In genomic region chr20:18754030-18754659, GRCh38 we compare ENCODE assay signal across 10 cellular contexts. TPM values are rescaled to one million over a fixed set of nuclear protein-coding genes. Genes with fewer than 3 reads are reported as not detected.
DNase-seq lines count a peak whose midpoint lies in the region; ATAC-seq, FAIRE-seq and TF ChIP-seq lines count a peak whose summit lies in the region.
"Had no signal": no experiment of that assay in that cellular context is flagged by ENCODE, and none has a peak within 500 bp of the region (broad histone marks: within the 10 kb centered on the region; RNA-seq: fewer than 3 reads in every experiment).

No MANE protein-coding gene starts in this region.

- in situ Hi-C loops in GM13977 (cut with MboI; ENCODE audit: low pct_unique_long_range_greater_than_20kb, low sequenced_read_pairs, unreplicated experiment) = no loop called here

- H3F3A ChIP-seq in PC-3 (ENCODE audit: low read length, unreplicated experiment) = no peaks in the 10 kb centered on the region

- DNase-seq in GM13977 (ENCODE audit: low spot score) (peak; percentile 66), bronchial epithelial cell (ENCODE audit: low read depth) (no peak), midbrain (lab: John Stamatoyannopoulos, UW) (no peak), middle frontal gyrus (ENCODE audit: extremely low spot score, low spot score) (no peak), PC-3 (no peak), NCI-H1417 (lab: John Stamatoyannopoulos, UW) (no peak)
- DNase-seq: NCI-H526 treated with DMSO at 0.1 percent for 48 hours had no signal

- no peaks in the 10 kb centered on the region for H4K20me1 ChIP-seq in PC-3 (ENCODE audit: low read length)

- POLR2A ChIA-PET in PC-3 (lab: Charles Lee; ENCODE audit: unreplicated experiment) = no interaction called here

- no peaks in the 10 kb centered on the region for H3K27me3 ChIP-seq in bronchial epithelial cell (ENCODE audit: control insufficient read depth, insufficient read depth, low read length)
- no peaks in the 10 kb centered on the region for H3K27me3 ChIP-seq in PC-3 (ENCODE audit: low read length)

- no peak overlapping the region for H3K4me2 ChIP-seq in PC-3 (ENCODE audit: low read length)

- H3K79me2 ChIP-seq in PC-3 (ENCODE audit: low read length) = no peaks in the 10 kb centered on the region

- CTCF ChIA-PET in PC-3 (lab: Charles Lee) = no interaction called here

- ATAC-seq in GM21367 (IDR thresholded peaks at IDR 0.05; ENCODE audit: unreplicated experiment) = peak; percentile 97
- ATAC-seq in HG03108 (IDR thresholded peaks at IDR 0.05; ENCODE audit: unreplicated experiment) = peak; percentile 99
- no peak for ATAC-seq in PC-3

- intact Hi-C loops in PC-3 (cut with micrococcal nuclease) = no loop called here

- H3K4me1 ChIP-seq in PC-3 (ENCODE audit: insufficient read depth, low read length) = no peaks in the 10 kb centered on the region

- no peak overlapping the region for H3K9ac ChIP-seq in PC-3 (ENCODE audit: low read length)

- H3K9me2 ChIP-seq in PC-3 (replicated peaks; ENCODE audit: low read length) = no peaks in the 10 kb centered on the region

- TF ChIP-seq CTCF in GM13977 (IDR thresholded peaks at IDR 0.05; ENCODE audit: extremely low read depth, insufficient read depth, missing control alignments) (peak; percentile 10), bronchial epithelial cell (IDR thresholded peaks at IDR 0.05; ENCODE audit: insufficient read depth, low read length, severe bottlenecking) (no peak), PC-3 (conservative IDR thresholded peaks at IDR 0.05; ENCODE audit: low read depth, low read length) (no peak)

- BruUV-seq in PC-3 (replicated peaks; lab: Mats Ljungman, UMichigan) = no TSS peak

- H3K4me3 ChIP-seq in bronchial epithelial cell (ENCODE audit: low read depth, low read length) (no peak overlapping the region), PC-3 (ENCODE audit: low read length) (no peak overlapping the region)

- H3K9me3 ChIP-seq in PC-3 (ENCODE audit: low read length) = no peaks in the 10 kb centered on the region

- no peak overlapping the region for H2AFZ ChIP-seq in PC-3 (ENCODE audit: low read length)

- peak; percentile 82 for FAIRE-seq in bronchial epithelial cell (lab: Jason Lieb, UNC)
- FAIRE-seq: astrocyte had no signal

- H3K27ac ChIP-seq in PC-3 (ENCODE audit: low read length) = no peak overlapping the region

- H3K36me3 ChIP-seq in bronchial epithelial cell (ENCODE audit: control insufficient read depth, insufficient read depth, low read length) = no peaks in the 10 kb centered on the region
- H3K36me3 ChIP-seq in PC-3 (ENCODE audit: low read depth, low read length) = no peaks in the 10 kb centered on the region

RNA-seq across cellular contexts. Expression of gene SCP2D1, which starts 59.4 kb away (rescaled TPM):
- not detected in 2 replicates for total RNA-seq in bronchial epithelial cell
- not detected in 2 replicates for total RNA-seq in PC-3 (2014; rRNA removed)
- total RNA-seq: astrocyte had no signal
